In genomic region chr5:154713615-154714125, GRCh38 we compare ENCODE assay signal across 1 cellular context.
TF ChIP-seq lines count a peak whose summit lies in the region.

No MANE protein-coding gene starts in this region.

TF ChIP-seq in SK-N-SH treated with all-trans-retinoic acid at 6 μM for 48 hours, 23 proteins besides CTCF, POLR2A, EP300 and RAD21 (continued from another document):
- TF ChIP-seq TSHZ2 (CRISPR knock-in tag; IDR thresholded peaks at IDR 0.05) = no peak
- no peak for TF ChIP-seq ISL1 (CRISPR knock-in tag; IDR thresholded peaks at IDR 0.05)
- TF ChIP-seq TOX (CRISPR knock-in tag; IDR thresholded peaks at IDR 0.05; ENCODE audit: borderline replicate concordance) = no peak
- no peak for TF ChIP-seq TCF4 (CRISPR knock-in tag; IDR thresholded peaks at IDR 0.05; ENCODE audit: borderline replicate concordance)
- TF ChIP-seq GLIS3 (CRISPR knock-in tag; IDR thresholded peaks at IDR 0.05) = no peak
- TF ChIP-seq BACH2 (CRISPR knock-in tag; IDR thresholded peaks at IDR 0.05; ENCODE audit: borderline replicate concordance) = no peak
- TF ChIP-seq ZFP30 (CRISPR knock-in tag; IDR thresholded peaks at IDR 0.05) = no peak
- TF ChIP-seq PPARA (CRISPR knock-in tag; IDR thresholded peaks at IDR 0.05; ENCODE audit: borderline replicate concordance) = no peak
- TF ChIP-seq SNAI2 (CRISPR knock-in tag; IDR thresholded peaks at IDR 0.05) = no peak
- no peak for TF ChIP-seq OSR1 (CRISPR knock-in tag; IDR thresholded peaks at IDR 0.05)
- no peak for TF ChIP-seq CSRNP3 (CRISPR knock-in tag; IDR thresholded peaks at IDR 0.05)
- TF ChIP-seq CREB5 (CRISPR knock-in tag; IDR thresholded peaks at IDR 0.05; ENCODE audit: low read depth) = no peak
- TF ChIP-seq CSDC2 (CRISPR knock-in tag; IDR thresholded peaks at IDR 0.05) = no peak
